Comparison of ENCODE assay signal across 8 cellular contexts in the genomic region with DNA sequence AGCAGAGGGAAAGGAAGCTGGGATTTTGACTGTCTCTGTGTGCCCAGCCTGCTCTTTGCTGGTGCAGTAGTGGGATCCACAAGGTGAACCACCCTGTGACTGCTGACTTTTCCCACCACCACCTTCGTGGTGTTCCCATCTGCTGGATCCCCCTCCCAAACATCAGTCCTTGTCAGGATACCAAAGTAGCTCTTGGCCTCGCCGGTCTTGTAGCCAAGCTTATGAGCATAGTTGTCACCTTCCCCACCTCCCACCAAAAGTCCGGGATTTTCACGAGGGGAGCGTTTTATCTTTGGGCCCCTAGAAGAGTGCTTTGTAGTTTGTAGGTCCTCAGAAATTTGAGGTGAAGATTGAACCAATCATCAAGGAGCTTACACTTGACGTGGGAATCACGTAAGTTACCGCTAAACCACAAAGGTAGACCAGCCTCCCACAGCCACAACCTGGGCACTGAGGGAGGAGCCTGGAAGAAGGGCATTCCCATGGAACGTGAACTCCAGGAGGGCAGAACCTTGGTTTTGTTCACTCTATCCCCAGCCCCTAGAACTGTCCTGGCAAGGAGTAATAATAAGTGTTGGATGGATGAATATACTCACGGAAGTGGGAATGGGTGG. TPM values are rescaled to one million over a fixed set of nuclear protein-coding genes. Genes with fewer than 3 reads are reported as not detected.
DNase-seq lines count a peak whose midpoint lies in the region; ATAC-seq, FAIRE-seq and TF ChIP-seq lines count a peak whose summit lies in the region.

No MANE protein-coding gene starts in this region.

- H3K9me3 Mint-ChIP-seq in activated CD8-positive, alpha-beta memory T cell treated with anti-CD3 and anti-CD28 coated beads, Interleukin-2, amount 10 ng/mL, durations not matched to agents 7 days and 5 days (ENCODE audit: low read depth) = no peaks in the 10 kb centered on the region
- H3K9me3 Mint-ChIP-seq in activated T-helper 1 cell treated with anti-CD3 and anti-CD28 coated beads, Interleukin-12 subunit alpha, Interleukin-12 subunit beta, Interleukin-2, Interleukin-4 antibody, amounts not matched to agents 30 ng/mL and 10 ng/mL and 1 ng/mL, durations not matched to agents 14 hours and 24 hours and 36 hours = no peaks in the 10 kb centered on the region

- H3K9me3 ChIP-seq in keratinocyte (ENCODE audit: control insufficient read depth, low read depth, low read length) = no peaks in the 10 kb centered on the region
- H3K9me3 ChIP-seq in suprapubic skin = no peaks in the 10 kb centered on the region

- peak; percentile 13 for FAIRE-seq in keratinocyte (lab: Jason Lieb, UNC)

- H3K36me3 Mint-ChIP-seq in activated CD8-positive, alpha-beta memory T cell treated with anti-CD3 and anti-CD28 coated beads, Interleukin-2, amount 10 ng/mL, durations not matched to agents 7 days and 5 days = peaks cover under 1% of the 10 kb centered on the region
- peaks cover 3% of the 10 kb centered on the region for H3K36me3 Mint-ChIP-seq in activated T-helper 1 cell treated with anti-CD3 and anti-CD28 coated beads, Interleukin-12 subunit alpha, Interleukin-12 subunit beta, Interleukin-2, Interleukin-4 antibody, amounts not matched to agents 30 ng/mL and 10 ng/mL and 1 ng/mL, durations not matched to agents 14 hours and 24 hours and 36 hours (ENCODE audit: low read depth)

- dilution Hi-C loops in keratinocyte (cut with MboI; ENCODE audit: extremely low pct_ligation_motif_present, low sequenced_read_pairs) = no loop called here

- no peaks in the 10 kb centered on the region for H4K20me1 ChIP-seq in keratinocyte (ENCODE audit: control insufficient read depth, extremely low read depth, insufficient read depth, low read length)

- peaks cover 52% of the 10 kb centered on the region for H3K4me1 Mint-ChIP-seq in activated CD8-positive, alpha-beta memory T cell treated with anti-CD3 and anti-CD28 coated beads, Interleukin-2, amount 10 ng/mL, durations not matched to agents 7 days and 5 days
- H3K4me1 Mint-ChIP-seq in activated T-helper 1 cell treated with anti-CD3 and anti-CD28 coated beads, Interleukin-12 subunit alpha, Interleukin-12 subunit beta, Interleukin-2, Interleukin-4 antibody, amounts not matched to agents 30 ng/mL and 10 ng/mL and 1 ng/mL, durations not matched to agents 14 hours and 24 hours and 36 hours (ENCODE audit: low read depth) = peaks cover 55% of the 10 kb centered on the region

- H3K27ac ChIP-seq in keratinocyte (ENCODE audit: control insufficient read depth, insufficient read depth, low read length) = peak overlapping the region; percentile 62
- peak overlapping the region; percentile 86 for H3K27ac ChIP-seq in suprapubic skin

- no peak for ATAC-seq in activated CD8-positive, alpha-beta memory T cell treated with anti-CD3 and anti-CD28 coated beads, Interleukin-2, amount 10 ng/mL, durations not matched to agents 7 days and 5 days
- ATAC-seq in GM18517 (IDR thresholded peaks at IDR 0.05; ENCODE audit: unreplicated experiment) (no peak), GM21367 (IDR thresholded peaks at IDR 0.05; ENCODE audit: unreplicated experiment) (no peak)

- H3K4me2 ChIP-seq in keratinocyte (ENCODE audit: control insufficient read depth, extremely low read depth, insufficient read depth, low read depth, low read length) = peak overlapping the region; percentile 97

- peaks cover 55% of the 10 kb centered on the region for H3K4me1 ChIP-seq in keratinocyte (ENCODE audit: control insufficient read depth, extremely low read depth, insufficient read depth, low read length)
- H3K4me1 ChIP-seq in suprapubic skin = peaks cover 53% of the 10 kb centered on the region

- H2AFZ ChIP-seq in keratinocyte (ENCODE audit: control insufficient read depth, low read length) = no peak overlapping the region

- H3K4me3 ChIP-seq in keratinocyte (ENCODE audit: control insufficient read depth in 2 of 3, extremely low read depth in 1 of 3, insufficient read depth in 2 of 3, low read depth in 1 of 3, low read length in 3 of 3) (peak overlapping the region in 2 of 3 experiments; percentile 78 to 81), suprapubic skin (peak overlapping the region; percentile 60)

- H3K27ac Mint-ChIP-seq in activated CD8-positive, alpha-beta memory T cell treated with anti-CD3 and anti-CD28 coated beads, Interleukin-2, amount 10 ng/mL, durations not matched to agents 7 days and 5 days = peak overlapping the region; percentile 77
- peak overlapping the region; percentile 80 for H3K27ac Mint-ChIP-seq in activated T-helper 1 cell treated with anti-CD3 and anti-CD28 coated beads, Interleukin-12 subunit alpha, Interleukin-12 subunit beta, Interleukin-2, Interleukin-4 antibody, amounts not matched to agents 30 ng/mL and 10 ng/mL and 1 ng/mL, durations not matched to agents 14 hours and 24 hours and 36 hours

- no peak for DNase-seq in activated CD8-positive, alpha-beta memory T cell treated with anti-CD3 and anti-CD28 coated beads, Interleukin-2, amount 10 ng/mL, durations not matched to agents 7 days and 5 days
- no peak for DNase-seq in activated CD8-positive, alpha-beta memory T cell treated with anti-CD3 and anti-CD28 coated beads, Interleukin-2, amount 50 U/mL, for 4 hours
- DNase-seq in activated T-helper 1 cell treated with anti-CD3 and anti-CD28 coated beads, Interleukin-12 subunit alpha, Interleukin-12 subunit beta, Interleukin-2, Interleukin-4 antibody, amounts not matched to agents 30 ng/mL and 10 ng/mL and 1 ng/mL, durations not matched to agents 14 hours and 24 hours and 36 hours (ENCODE audit: low spot score) = peak; percentile 32
- no peak for DNase-seq in keratinocyte (ENCODE audit: low read depth, low spot score)
- DNase-seq in suprapubic skin (ENCODE audit: low spot score in 2 of 2) = no peak
- DNase-seq in mucosa of gallbladder (ENCODE audit: low spot score) = no peak

- H3K4me3 Mint-ChIP-seq in activated CD8-positive, alpha-beta memory T cell treated with anti-CD3 and anti-CD28 coated beads, Interleukin-2, amount 10 ng/mL, durations not matched to agents 7 days and 5 days = peak overlapping the region; percentile 89
- H3K4me3 Mint-ChIP-seq in activated T-helper 1 cell treated with anti-CD3 and anti-CD28 coated beads, Interleukin-12 subunit alpha, Interleukin-12 subunit beta, Interleukin-2, Interleukin-4 antibody, amounts not matched to agents 30 ng/mL and 10 ng/mL and 1 ng/mL, durations not matched to agents 14 hours and 24 hours and 36 hours = peak overlapping the region; percentile 76

- CTCF ChIA-PET in activated CD8-positive, alpha-beta memory T cell treated with anti-CD3 and anti-CD28 coated beads, Interleukin-2, amount 10 ng/mL, durations not matched to agents 7 days and 5 days (lab: Charles Lee) = interaction anchor here (0.7 to 14.1 kb wide), 25 partner anchors 9 to 285 kb away, joined by 3 to 269 read pairs (median 5); a partner anchor contains a TSS

- H3K36me3 ChIP-seq in keratinocyte (ENCODE audit: control insufficient read depth in 2 of 2, extremely low read depth in 1 of 2, insufficient read depth in 2 of 2, low read length in 2 of 2) = peaks cover 0 to 5% of the 10 kb centered on the region in 2 experiments
- peaks cover 7% of the 10 kb centered on the region for H3K36me3 ChIP-seq in suprapubic skin

- peaks cover 2% of the 10 kb centered on the region for H3K79me2 ChIP-seq in keratinocyte (ENCODE audit: control insufficient read depth, insufficient read depth, low read length)

- peak overlapping the region; percentile 82 for H3K9ac ChIP-seq in keratinocyte (ENCODE audit: control insufficient read depth, extremely low read depth, insufficient read depth, low read length)

- TF ChIP-seq CTCF in keratinocyte (optimal IDR thresholded peaks at IDR 0.05 in 1 of 3, IDR thresholded peaks at IDR 0.05 in 1 of 3, conservative IDR thresholded peaks at IDR 0.05 in 1 of 3; ENCODE audit: extremely low read depth in 1 of 3, insufficient read depth in 2 of 3, low read length in 3 of 3) (no peak), suprapubic skin (IDR thresholded peaks at IDR 0.05) (no peak)

- H3K27me3 Mint-ChIP-seq in activated CD8-positive, alpha-beta memory T cell treated with anti-CD3 and anti-CD28 coated beads, Interleukin-2, amount 10 ng/mL, durations not matched to agents 7 days and 5 days = no peaks in the 10 kb centered on the region
- no peaks in the 10 kb centered on the region for H3K27me3 Mint-ChIP-seq in activated T-helper 1 cell treated with anti-CD3 and anti-CD28 coated beads, Interleukin-12 subunit alpha, Interleukin-12 subunit beta, Interleukin-2, Interleukin-4 antibody, amounts not matched to agents 30 ng/mL and 10 ng/mL and 1 ng/mL, durations not matched to agents 14 hours and 24 hours and 36 hours (ENCODE audit: insufficient read depth)

- TF ChIP-seq EP300 in suprapubic skin (IDR thresholded peaks at IDR 0.05) = no peak

- intact Hi-C loops in activated T-helper 1 cell treated with anti-CD3 and anti-CD28 coated beads, Interleukin-12 subunit alpha, Interleukin-12 subunit beta, Interleukin-2, Interleukin-4 antibody, amounts not matched to agents 30 ng/mL and 10 ng/mL and 1 ng/mL, durations not matched to agents 14 hours and 24 hours and 36 hours (cut with micrococcal nuclease) = loop anchor here (2.0 to 5.0 kb wide), 5 partner anchors 39 to 1053 kb away; a partner anchor contains a TSS

- peaks cover 5% of the 10 kb centered on the region for H3K9me1 ChIP-seq in keratinocyte (ENCODE audit: control insufficient read depth, extremely low read depth, insufficient read depth, low read length)

- 55% methylated on average over 11 of the region's 11 CpGs for WGBS in suprapubic skin

- no peak for TF ChIP-seq POLR2A in suprapubic skin (IDR thresholded peaks at IDR 0.05)

- H3K27me3 ChIP-seq in keratinocyte (ENCODE audit: control insufficient read depth, extremely low read depth, insufficient read depth, low read length) = no peaks in the 10 kb centered on the region
- H3K27me3 ChIP-seq in suprapubic skin = no peaks in the 10 kb centered on the region

RNA-seq across cellular contexts. Expression of a gene that starts 0.9 kb away (rescaled TPM):
- 10 to 100 TPM; 58.8 to 66.5 TPM for total RNA-seq in activated CD8-positive, alpha-beta memory T cell treated with anti-CD3 and anti-CD28 coated beads, Interleukin-2, amount 10 ng/mL, durations not matched to agents 7 days and 5 days
- 50.3 and 52.0 TPM in 2 replicates for total RNA-seq in activated T-helper 1 cell treated with anti-CD3 and anti-CD28 coated beads, Interleukin-12 subunit alpha, Interleukin-12 subunit beta, Interleukin-2, Interleukin-4 antibody, amounts not matched to agents 30 ng/mL and 10 ng/mL and 1 ng/mL, durations not matched to agents 14 hours and 24 hours and 36 hours
- 35.8 to 52.3 TPM (median 49.7 TPM) in 3 replicates for polyA plus RNA-seq in keratinocyte
- 11.5 TPM for polyA plus RNA-seq in keratinocyte (2011; ENCODE audit: low read depth)
- polyA plus RNA-seq in keratinocyte (2011; cell fraction: cytosol; rRNA removed) = 33.1 and 48.3 TPM in 2 replicates
- 52.0 and 59.8 TPM in 2 replicates for polyA plus RNA-seq in keratinocyte (2011; cell fraction: nucleus; rRNA removed)
- 37.7 and 40.4 TPM in 2 replicates for polyA plus RNA-seq in keratinocyte (2012; ENCODE audit: low replicate concordance)
- 41.1 to 71.2 TPM (median 63.0 TPM) in 3 replicates for polyA minus RNA-seq in keratinocyte
- polyA minus RNA-seq in keratinocyte (2011; cell fraction: cytosol; rRNA and poly(A)+ RNA removed) = 47.2 TPM
- 26.6 and 31.4 TPM in 2 replicates for polyA minus RNA-seq in keratinocyte (2011; cell fraction: nucleus; rRNA and poly(A)+ RNA removed)
- total RNA-seq in suprapubic skin (100 to 1,000 TPM in 3 of 4 donors, 10 to 100 TPM in 1; 52.3 to 137 (median 129) TPM), mucosa of gallbladder (86.0 TPM)

RNA-seq across cellular contexts. Expression of a gene that starts 36.7 kb away (rescaled TPM):
- under 1 TPM; 0.52 to 0.55 TPM for total RNA-seq in activated CD8-positive, alpha-beta memory T cell treated with anti-CD3 and anti-CD28 coated beads, Interleukin-2, amount 10 ng/mL, durations not matched to agents 7 days and 5 days
- 0.96 and 1.0 TPM in 2 replicates for total RNA-seq in activated T-helper 1 cell treated with anti-CD3 and anti-CD28 coated beads, Interleukin-12 subunit alpha, Interleukin-12 subunit beta, Interleukin-2, Interleukin-4 antibody, amounts not matched to agents 30 ng/mL and 10 ng/mL and 1 ng/mL, durations not matched to agents 14 hours and 24 hours and 36 hours
- 0.03 to 0.07 TPM (median 0.04 TPM) in 3 replicates for polyA plus RNA-seq in keratinocyte
- polyA plus RNA-seq in keratinocyte (2011; ENCODE audit: low read depth) = 0.14 TPM
- 0.06 TPM in 1 of 2 replicates, not detected in the other for polyA plus RNA-seq in keratinocyte (2011; cell fraction: cytosol; rRNA removed)
- polyA plus RNA-seq in keratinocyte (2011; cell fraction: nucleus; rRNA removed) = 0.14 and 0.31 TPM in 2 replicates
- 0.06 and 0.24 TPM in 2 replicates for polyA plus RNA-seq in keratinocyte (2012; ENCODE audit: low replicate concordance)
- polyA minus RNA-seq in keratinocyte = 0.03 to 0.23 TPM in 2 of 3 replicates, not detected in the other
- polyA minus RNA-seq in keratinocyte (2011; cell fraction: cytosol; rRNA and poly(A)+ RNA removed) = not detected
- 0.11 and 0.62 TPM in 2 replicates for polyA minus RNA-seq in keratinocyte (2011; cell fraction: nucleus; rRNA and poly(A)+ RNA removed)
- total RNA-seq in suprapubic skin (1 to 10 TPM; 1.9 to 7.3 (median 5.8) TPM), mucosa of gallbladder (0.29 TPM)
